Comparison of ENCODE assay signal across 18 cellular contexts in the genomic region with DNA sequence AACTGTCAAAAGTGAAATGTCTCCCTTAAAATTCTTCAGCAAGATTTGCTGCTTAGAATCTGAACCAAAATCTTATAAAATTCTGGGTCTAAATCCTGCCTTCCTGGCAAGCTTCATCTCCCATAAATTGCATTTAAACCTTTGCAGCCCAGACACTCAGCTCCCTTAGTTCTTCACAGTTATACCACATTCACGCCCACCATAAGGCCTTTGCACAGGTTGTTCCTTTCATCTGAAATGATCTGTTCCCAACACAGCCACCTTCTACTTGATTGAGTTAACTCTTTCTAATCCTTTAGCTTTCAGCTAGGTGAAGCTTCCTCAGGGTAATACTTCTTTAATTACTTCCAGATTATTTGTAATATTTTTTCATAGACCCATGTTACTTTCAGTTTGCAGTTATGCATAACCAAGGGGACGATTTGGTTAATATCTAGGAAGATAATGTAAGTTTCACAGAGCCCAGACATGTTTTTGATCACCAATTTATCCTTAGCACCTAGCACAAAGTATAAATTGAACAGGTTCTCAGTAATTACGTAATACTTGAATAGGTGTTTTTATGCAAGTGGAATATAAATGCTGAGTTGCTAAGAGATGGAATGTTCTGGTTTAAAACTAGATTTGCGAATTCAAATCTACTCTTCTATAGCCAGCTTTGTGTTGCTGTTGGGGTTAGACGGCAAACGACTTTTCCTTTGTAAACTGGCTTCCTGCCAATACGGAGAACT.
"Had no signal": no experiment of that assay in that cellular context is flagged by ENCODE, and none has a peak within 500 bp of the region (broad histone marks: within the 10 kb centered on the region; RNA-seq: fewer than 3 reads in every experiment).

No MANE protein-coding gene starts in this region.

- H3K27ac ChIP-seq: heart left ventricle, right atrium auricular region, suprapubic skin, tibial artery, upper lobe of left lung, uterus had no signal

- H3K4me1 Mint-ChIP-seq: neural crest cell had no signal

- H3K27ac Mint-ChIP-seq: naive thymus-derived CD8-positive, alpha-beta T cell had no signal

- H3K36me3 ChIP-seq: heart left ventricle, right atrium auricular region, suprapubic skin, tibial artery, upper lobe of left lung, uterus had no signal

- H3K4me3 Mint-ChIP-seq: naive thymus-derived CD8-positive, alpha-beta T cell; neural crest cell had no signal

- H3K27me3 ChIP-seq: heart left ventricle, right atrium auricular region, suprapubic skin, tibial artery, upper lobe of left lung, uterus had no signal

- FAIRE-seq: colon, islet of Langerhans, small intestine had no signal

- H3K4me3 ChIP-seq: mucosa of descending colon, right atrium auricular region, suprapubic skin, upper lobe of left lung, uterus had no signal

- ATAC-seq: heart left ventricle; mucosa of descending colon; naive thymus-derived CD8-positive, alpha-beta T cell had no signal

- H3K4me1 ChIP-seq: heart left ventricle, right atrium auricular region, suprapubic skin, upper lobe of left lung, uterus had no signal

- H3K36me3 Mint-ChIP-seq: naive thymus-derived CD8-positive, alpha-beta T cell had no signal

- DNase-seq: dermis blood vessel endothelial cell; erythroblast; foreskin melanocyte; heart left ventricle; kidney glomerular epithelial cell; mucosa of descending colon; naive thymus-derived CD8-positive, alpha-beta T cell; small intestine; stimulated activated CD4-positive, alpha-beta T cell treated with anti-CD3 and anti-CD28 coated beads, Interleukin-12 subunit alpha, Interleukin-12 subunit beta, amount 100 ng/mL, for 4 hours; stimulated activated naive CD4-positive, alpha-beta T cell treated with Interleukin-2 at 50 U/mL for 16 hours; tibial artery; upper lobe of left lung; uterus had no signal

- H3K9me3 ChIP-seq: heart left ventricle, mucosa of descending colon, right atrium auricular region, suprapubic skin, tibial artery, upper lobe of left lung, uterus had no signal

- H3K27me3 Mint-ChIP-seq: naive thymus-derived CD8-positive, alpha-beta T cell had no signal
